In the genomic region with DNA sequence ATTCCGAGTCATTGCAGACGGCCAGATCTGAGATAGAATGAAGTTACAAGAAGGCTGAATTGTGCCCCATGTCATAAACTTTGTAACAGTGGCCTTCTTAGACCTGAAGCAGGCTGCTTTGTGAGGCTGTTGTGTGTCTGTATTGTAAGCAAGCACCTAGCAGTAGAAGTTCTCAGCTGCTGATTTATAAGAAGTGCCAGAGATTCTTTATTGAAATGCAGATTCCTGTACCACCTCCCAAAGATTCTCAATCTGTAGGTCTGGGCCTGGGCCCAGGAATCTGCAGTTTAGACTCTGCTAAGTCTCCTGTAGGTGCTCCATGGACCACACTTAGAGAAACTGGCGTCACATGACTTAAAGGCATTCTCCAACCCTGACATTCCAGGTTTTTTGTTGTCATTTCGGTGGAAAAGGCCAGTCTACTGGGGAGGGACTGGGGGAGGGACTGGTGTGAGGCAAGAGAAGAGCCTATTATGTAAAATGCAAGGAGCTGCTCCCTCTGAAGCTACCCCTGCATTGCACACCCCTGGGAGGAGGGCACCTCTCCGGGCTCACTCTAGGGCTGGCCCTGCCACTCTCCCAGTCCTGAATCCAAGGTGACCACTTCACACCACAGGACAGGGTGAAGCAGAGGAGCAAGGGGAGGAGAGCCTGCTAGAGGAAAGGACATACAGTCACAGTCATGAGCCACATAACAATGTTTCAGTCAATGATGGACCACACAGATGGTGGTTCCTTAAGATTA, we compare ENCODE assay signal across 1 cellular context.
TF ChIP-seq lines count a peak whose summit lies in the region.

No MANE protein-coding gene starts in this region.

TF ChIP-seq in GM12878, 131 proteins besides CTCF, POLR2A, EP300 and RAD21:
- TF ChIP-seq, protein P1, sequence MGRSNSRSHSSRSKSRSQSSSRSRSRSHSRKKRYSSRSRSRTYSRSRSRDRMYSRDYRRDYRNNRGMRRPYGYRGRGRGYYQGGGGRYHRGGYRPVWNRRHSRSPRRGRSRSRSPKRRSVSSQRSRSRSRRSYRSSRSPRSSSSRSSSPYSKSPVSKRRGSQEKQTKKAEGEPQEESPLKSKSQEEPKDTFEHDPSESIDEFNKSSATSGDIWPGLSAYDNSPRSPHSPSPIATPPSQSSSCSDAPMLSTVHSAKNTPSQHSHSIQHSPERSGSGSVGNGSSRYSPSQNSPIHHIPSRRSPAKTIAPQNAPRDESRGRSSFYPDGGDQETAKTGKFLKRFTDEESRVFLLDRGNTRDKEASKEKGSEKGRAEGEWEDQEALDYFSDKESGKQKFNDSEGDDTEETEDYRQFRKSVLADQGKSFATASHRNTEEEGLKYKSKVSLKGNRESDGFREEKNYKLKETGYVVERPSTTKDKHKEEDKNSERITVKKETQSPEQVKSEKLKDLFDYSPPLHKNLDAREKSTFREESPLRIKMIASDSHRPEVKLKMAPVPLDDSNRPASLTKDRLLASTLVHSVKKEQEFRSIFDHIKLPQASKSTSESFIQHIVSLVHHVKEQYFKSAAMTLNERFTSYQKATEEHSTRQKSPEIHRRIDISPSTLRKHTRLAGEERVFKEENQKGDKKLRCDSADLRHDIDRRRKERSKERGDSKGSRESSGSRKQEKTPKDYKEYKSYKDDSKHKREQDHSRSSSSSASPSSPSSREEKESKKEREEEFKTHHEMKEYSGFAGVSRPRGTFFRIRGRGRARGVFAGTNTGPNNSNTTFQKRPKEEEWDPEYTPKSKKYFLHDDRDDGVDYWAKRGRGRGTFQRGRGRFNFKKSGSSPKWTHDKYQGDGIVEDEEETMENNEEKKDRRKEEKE (IDR thresholded peaks at IDR 0.05): no peak
- TF ChIP-seq TCF7 (IDR thresholded peaks at IDR 0.05; ENCODE audit: borderline replicate concordance) (no peak), BHLHE40 (IDR thresholded peaks at IDR 0.05; ENCODE audit: borderline replicate concordance in 1 of 2, low read depth in 2 of 2, low read length in 1 of 2) (no peak), STAT1 (conservative IDR thresholded peaks at IDR 0.05) (no peak)
